In genomic region chr19:55352746-55353145, GRCh38 we compare ENCODE assay signal across 1 cellular context.
TF ChIP-seq lines count a peak whose summit lies in the region.

No MANE protein-coding gene starts in this region.

TF ChIP-seq in K562, 482 proteins besides CTCF, POLR2A, EP300 and RAD21:
- no peak for TF ChIP-seq CHD4 (IDR thresholded peaks at IDR 0.05; ENCODE audit: insufficient read depth, insufficient replicate concordance, low read depth, low read length, poor library complexity, severe bottlenecking)
- TF ChIP-seq POLR2G (IDR thresholded peaks at IDR 0.05; ENCODE audit: low read depth, low read length): peak; percentile 55
TF ChIP-seq in K562: peak in this region for 1.
